24 cellular contexts compared by ENCODE assay signal in genomic region chr2:204289066-204289465, GRCh38.
"Had no signal": no experiment of that assay in that cellular context is flagged by ENCODE, and none has a peak within 500 bp of the region (broad histone marks: within the 10 kb centered on the region; RNA-seq: fewer than 3 reads in every experiment).

No MANE protein-coding gene starts in this region.

- DNase-seq: cortex of kidney; dorsolateral prefrontal cortex; effector CD4-positive, alpha-beta T cell; foreskin fibroblast; gastrocnemius medialis; head of caudate nucleus; kidney; left lung; mesenchymal stem cell; midbrain; naive thymus-derived CD4-positive, alpha-beta T cell; right cardiac atrium; small intestine; stimulated activated CD4-positive, alpha-beta T cell treated with anti-CD3 and anti-CD28 coated beads, Interleukin-15, amount 100 ng/mL, for 24 hours; stimulated activated CD4-positive, alpha-beta T cell treated with anti-CD3 and anti-CD28 coated beads, Interleukin-2, amount 100 ng/mL, for 48 hours; stimulated activated naive B cell treated with anti-CD40 and anti-IgM and Interleukin-4, amounts not matched to agents 10 μg/mL and 1 μg/mL and 100 μg/mL, for 72 hours; upper lobe of left lung had no signal

- H3K9me3 Mint-ChIP-seq: naive thymus-derived CD4-positive, alpha-beta T cell; stimulated activated naive B cell treated with anti-CD40 and anti-IgM and Interleukin-4, amounts not matched to agents 10 μg/mL and 1 μg/mL and 100 μg/mL, for 72 hours; stimulated activated naive CD8-positive, alpha-beta T cell treated with anti-CD3 and anti-CD28 coated beads, Interleukin-15, Interleukin-2, amounts not matched to agents 100 ng/mL and 50 ng/mL, for 24 hours had no signal

- H3K4me1 Mint-ChIP-seq: naive thymus-derived CD4-positive, alpha-beta T cell; nephron; stimulated activated naive B cell treated with anti-CD40 and anti-IgM and Interleukin-4, amounts not matched to agents 10 μg/mL and 1 μg/mL and 100 μg/mL, for 72 hours had no signal

- H3K36me3 Mint-ChIP-seq: naive thymus-derived CD4-positive, alpha-beta T cell; neural progenitor cell; stimulated activated naive B cell treated with anti-CD40 and anti-IgM and Interleukin-4, amounts not matched to agents 10 μg/mL and 1 μg/mL and 100 μg/mL, for 72 hours had no signal

- H3K27ac ChIP-seq: dorsolateral prefrontal cortex, gastrocnemius medialis, left lung, neural progenitor cell, parathyroid adenoma, prostate gland, thoracic aorta, tibial nerve, upper lobe of left lung had no signal

- H3K36me3 ChIP-seq: gastrocnemius medialis, left lung, neural progenitor cell, prostate gland, thoracic aorta, tibial nerve, upper lobe of left lung had no signal

- H3K27me3 ChIP-seq: gastrocnemius medialis, left lung, tibial nerve, upper lobe of left lung had no signal

- H3K9me3 ChIP-seq: gastrocnemius medialis, left lung, prostate gland, thoracic aorta, tibial nerve, upper lobe of left lung had no signal

- H3K9ac ChIP-seq: neural progenitor cell, parathyroid adenoma had no signal

- H3K79me2 ChIP-seq: parathyroid adenoma had no signal

- ATAC-seq: gastrocnemius medialis; left lung; naive thymus-derived CD4-positive, alpha-beta T cell; right cardiac atrium; stimulated activated naive B cell treated with anti-CD40 and anti-IgM and Interleukin-4, amounts not matched to agents 10 μg/mL and 1 μg/mL and 100 μg/mL, for 72 hours had no signal

- H3K4me1 ChIP-seq: gastrocnemius medialis, left lung, parathyroid adenoma, prostate gland, tibial nerve, upper lobe of left lung had no signal

- H3K4me3 Mint-ChIP-seq: naive thymus-derived CD4-positive, alpha-beta T cell; nephron; neural progenitor cell; stimulated activated naive B cell treated with anti-CD40 and anti-IgM and Interleukin-4, amounts not matched to agents 10 μg/mL and 1 μg/mL and 100 μg/mL, for 72 hours; stimulated activated naive CD8-positive, alpha-beta T cell treated with anti-CD3 and anti-CD28 coated beads, Interleukin-15, Interleukin-2, amounts not matched to agents 100 ng/mL and 50 ng/mL, for 24 hours had no signal

- H2AFZ ChIP-seq: neural progenitor cell, parathyroid adenoma had no signal

- H3K27ac Mint-ChIP-seq: naive thymus-derived CD4-positive, alpha-beta T cell; nephron; neural progenitor cell; stimulated activated naive B cell treated with anti-CD40 and anti-IgM and Interleukin-4, amounts not matched to agents 10 μg/mL and 1 μg/mL and 100 μg/mL, for 72 hours; stimulated activated naive CD8-positive, alpha-beta T cell treated with anti-CD3 and anti-CD28 coated beads, Interleukin-15, Interleukin-2, amounts not matched to agents 100 ng/mL and 50 ng/mL, for 24 hours had no signal

- H3K4me2 ChIP-seq: neural progenitor cell had no signal

- H3K4me3 ChIP-seq: dorsolateral prefrontal cortex, gastrocnemius medialis, left lung, neural progenitor cell, prostate gland, thoracic aorta, tibial nerve, upper lobe of left lung had no signal
